Comparison of ENCODE assay signal across 10 cellular contexts in genomic region chr3:101976473-101976872, GRCh38.
DNase-seq lines count a peak whose midpoint lies in the region; ATAC-seq, FAIRE-seq and TF ChIP-seq lines count a peak whose summit lies in the region.
"Had no signal": no experiment of that assay in that cellular context is flagged by ENCODE, and none has a peak within 500 bp of the region (broad histone marks: within the 10 kb centered on the region; RNA-seq: fewer than 3 reads in every experiment).

No MANE protein-coding gene starts in this region.

- peak; percentile 96 for ATAC-seq in GM21390 (IDR thresholded peaks at IDR 0.05; ENCODE audit: unreplicated experiment)
- ATAC-seq in HG03378 (IDR thresholded peaks at IDR 0.05; ENCODE audit: unreplicated experiment): peak; percentile 94
- ATAC-seq: foreskin keratinocyte had no signal

- H3K4ac ChIP-seq in mesendoderm (ENCODE audit: low read depth, low read length): no peak overlapping the region

- H3K56ac ChIP-seq in mesendoderm (ENCODE audit: low read length): no peak overlapping the region

- H3K4me1 ChIP-seq in esophagus muscularis mucosa (peaks cover 0 to 43% (median 35%) of the 10 kb centered on the region in 4 donors), mesendoderm (ENCODE audit: control insufficient read depth, low read depth, low read length) (no peaks in the 10 kb centered on the region)
- H3K4me1 ChIP-seq: upper lobe of left lung had no signal

- H2BK120ac ChIP-seq in mesendoderm (ENCODE audit: low read depth, low read length): no peak overlapping the region

- no peak overlapping the region for H3K4me2 ChIP-seq in mesendoderm (ENCODE audit: low read length)

- H3K4me3 ChIP-seq in esophagus muscularis mucosa: no peak overlapping the region
- H3K4me3 ChIP-seq in mesendoderm (ENCODE audit: low read length): no peak overlapping the region
- H3K4me3 ChIP-seq: upper lobe of left lung had no signal

- H3K23ac ChIP-seq in mesendoderm (ENCODE audit: low read length): no peak overlapping the region

- H2BK5ac ChIP-seq in mesendoderm (ENCODE audit: low read length): no peak overlapping the region

- H2BK15ac ChIP-seq in mesendoderm (replicated peaks; ENCODE audit: low read depth): no peak overlapping the region

- FAIRE-seq in GM18507 (lab: Jason Lieb, UNC): peak; percentile 87

- DNase-seq in GM18507 (ENCODE audit: extremely low spot score, insufficient read length, low read depth) (no peak), esophagus muscularis mucosa (ENCODE audit: extremely low spot score) (no peak), superior temporal gyrus (ENCODE audit: extremely low spot score) (no peak), midbrain (lab: John Stamatoyannopoulos, UW) (no peak), mesendoderm (no peak)
- DNase-seq in activated CD4-positive, alpha-beta T cell treated with anti-CD3 and anti-CD28 coated beads for 48 hours: no peak
- DNase-seq: foreskin keratinocyte, upper lobe of left lung had no signal

- 64% methylated on average over 1 of the region's 1 CpG for WGBS in esophagus muscularis mucosa
- no CpG with 5 or more reads among the region's 1 CpG for WGBS in mesendoderm (ENCODE audit: extremely low coverage, insufficient coverage, low lambda C conversion rate)

- H3K27me3 ChIP-seq in esophagus muscularis mucosa: no peaks in the 10 kb centered on the region
- no peaks in the 10 kb centered on the region for H3K27me3 ChIP-seq in mesendoderm (ENCODE audit: insufficient read depth, low read length, poor library complexity)
- H3K27me3 ChIP-seq: foreskin keratinocyte, upper lobe of left lung had no signal

- no peak overlapping the region for H3K18ac ChIP-seq in mesendoderm (ENCODE audit: low read length)

- H3K9me3 ChIP-seq in esophagus muscularis mucosa: no peaks in the 10 kb centered on the region
- H3K9me3 ChIP-seq: upper lobe of left lung had no signal

- TF ChIP-seq CTCF in esophagus muscularis mucosa (IDR thresholded peaks at IDR 0.05): no peak

- H3K79me2 ChIP-seq in mesendoderm (ENCODE audit: control insufficient read depth, insufficient read depth, low read length): no peaks in the 10 kb centered on the region

- no peaks in the 10 kb centered on the region for H3K79me1 ChIP-seq in mesendoderm (ENCODE audit: low read length)

- no peak overlapping the region for H4K5ac ChIP-seq in mesendoderm (ENCODE audit: low read length)

- no peak for TF ChIP-seq EP300 in esophagus muscularis mucosa (IDR thresholded peaks at IDR 0.05)

- TF ChIP-seq POLR2A in esophagus muscularis mucosa (IDR thresholded peaks at IDR 0.05; ENCODE audit: low read depth): no peak

- H3K36me3 ChIP-seq in esophagus muscularis mucosa (no peaks in the 10 kb centered on the region), mesendoderm (ENCODE audit: control insufficient read depth, insufficient read depth, low read length) (no peaks in the 10 kb centered on the region)
- H3K36me3 ChIP-seq: upper lobe of left lung had no signal

- H2AK5ac ChIP-seq in mesendoderm (ENCODE audit: low read length): no peak overlapping the region

- H3K27ac ChIP-seq in esophagus muscularis mucosa (replicated peaks in 1 of 4) (peak overlapping the region; percentile 9 to 56 (median 36)), mesendoderm (ENCODE audit: low read depth, low read length) (no peak overlapping the region)
- H3K27ac ChIP-seq: foreskin keratinocyte, upper lobe of left lung had no signal

- intact Hi-C loops in esophagus muscularis mucosa (cut with DNase I): loop anchor here (10.0 kb wide), 1 partner anchor 162 kb away; no protein-coding TSS in a partner anchor

- no peak overlapping the region for H3K9ac ChIP-seq in mesendoderm (ENCODE audit: low read length)

- no peak overlapping the region for H4K8ac ChIP-seq in mesendoderm (ENCODE audit: low read depth, low read length)
